ENCODE assay signal across 17 cellular contexts in genomic region chr22:25650834-25651233, GRCh38.
DNase-seq lines count a peak whose midpoint lies in the region; ATAC-seq, FAIRE-seq and TF ChIP-seq lines count a peak whose summit lies in the region.
"Had no signal": no experiment of that assay in that cellular context is flagged by ENCODE, and none has a peak within 500 bp of the region (broad histone marks: within the 10 kb centered on the region; RNA-seq: fewer than 3 reads in every experiment).

No MANE protein-coding gene starts in this region.

- intact Hi-C loops in OCI-LY7 (cut with micrococcal nuclease; ENCODE audit: unreplicated experiment), result no loop called here
- intact Hi-C loops in head of caudate nucleus (cut with DNase I), result no loop called here

- peak overlapping the region; percentile 50 for H3K4me2 ChIP-seq in OCI-LY7 (ENCODE audit: low read length)
- H3K4me2 ChIP-seq: BLaER1, neural progenitor cell had no signal

- H3K9me2 ChIP-seq in OCI-LY7 (ENCODE audit: insufficient read depth, low read length), result no peaks in the 10 kb centered on the region

- peak overlapping the region in 2 of 3 donors; percentile 63 to 84 for H3K27ac Mint-ChIP-seq in IgD-negative memory B cell
- H3K27ac Mint-ChIP-seq: neural progenitor cell had no signal

- peak overlapping the region; percentile 32; the same call in 1 of the 2 replicates for H2AFZ ChIP-seq in OCI-LY7 (ENCODE audit: low read length)
- H2AFZ ChIP-seq: neural progenitor cell had no signal

- BruUV-seq in OCI-LY7 (replicated peaks; lab: Mats Ljungman, UMichigan), result no TSS peak

- H3K9me3 ChIP-seq in OCI-LY7 (ENCODE audit: low read length), result no peaks in the 10 kb centered on the region; the same call in 1 of the 2 replicates
- H3K9me3 ChIP-seq: BLaER1, breast epithelium, tibial artery had no signal

- peaks cover 7% of the 10 kb centered on the region; the same call in 1 of the 2 replicates for H3K79me2 ChIP-seq in OCI-LY7 (ENCODE audit: insufficient read depth, low read depth, low read length)

- H3K9me3 Mint-ChIP-seq in IgD-negative memory B cell, result no peaks in the 10 kb centered on the region
- H3K9me3 Mint-ChIP-seq: neural progenitor cell; T-helper 2 cell treated with Interferon-gamma antibody and Interleukin-4, amounts not matched to agents 5 μg/mL and 100 μg/mL, for 36 hours had no signal

- POLR2A ChIA-PET in OCI-LY7 (lab: Charles Lee), result no interaction called here

- peak overlapping the region; percentile 50 for H3K27ac ChIP-seq in OCI-LY7 (ENCODE audit: low read depth, low read length, poor library complexity, severe bottlenecking)
- H3K27ac ChIP-seq: BLaER1, breast epithelium, neural progenitor cell, tibial artery had no signal

- peaks cover 17% of the 10 kb centered on the region for H3K4me1 ChIP-seq in OCI-LY7 (ENCODE audit: insufficient read depth, low read length, poor library complexity, severe bottlenecking)
- H3K4me1 ChIP-seq: breast epithelium, neural progenitor cell, tibial artery had no signal

- DNase-seq in AML-193 (lab: John Stamatoyannopoulos, UW) (peak; percentile 50 to 61), OCI-LY7 (ENCODE audit: low spot score) (peak; percentile 59), NCI-H1105 treated with DMSO at 0.1 percent for 48 hours (lab: John Stamatoyannopoulos, UW) (no peak), head of caudate nucleus (no peak), NCI-H2081 treated with DMSO at 0.1 percent for 48 hours (lab: John Stamatoyannopoulos, UW) (no peak)
- DNase-seq: 8988T; NCI-H146; NCI-H345; stimulated activated CD4-positive, alpha-beta T cell treated with anti-CD3 and anti-CD28 coated beads, Interleukin-12 subunit alpha, Interleukin-12 subunit beta, amount 100 ng/mL, for 4 hours; tibial artery had no signal

- CTCF ChIA-PET in OCI-LY7 (lab: Charles Lee; ENCODE audit: unreplicated experiment), result no interaction called here

- ATAC-seq in HG03457 (IDR thresholded peaks at IDR 0.05; ENCODE audit: unreplicated experiment), result no peak

- TF ChIP-seq CTCF in OCI-LY7 (conservative IDR thresholded peaks at IDR 0.05; ENCODE audit: low read length), result no peak

- peak overlapping the region in 3 of 4 donors; percentile 11 to 82 (median 70) for H3K4me3 Mint-ChIP-seq in IgD-negative memory B cell
- H3K4me3 Mint-ChIP-seq: neural progenitor cell; T-helper 2 cell treated with Interferon-gamma antibody and Interleukin-4, amounts not matched to agents 5 μg/mL and 100 μg/mL, for 36 hours had no signal

- H3K4me3 ChIP-seq in OCI-LY7 (ENCODE audit: low read depth, low read length, poor library complexity, severe bottlenecking), result peak overlapping the region; percentile 21
- H3K4me3 ChIP-seq: BLaER1, breast epithelium, neural progenitor cell, tibial artery had no signal

- H3K36me3 ChIP-seq in OCI-LY7 (ENCODE audit: insufficient read depth, low read length), result peaks cover 12% of the 10 kb centered on the region
- H3K36me3 ChIP-seq: breast epithelium, neural progenitor cell, tibial artery had no signal

- peaks cover 31 to 52% (median 35%) of the 10 kb centered on the region in 3 donors for H3K4me1 Mint-ChIP-seq in IgD-negative memory B cell
- H3K4me1 Mint-ChIP-seq: neural progenitor cell had no signal

- H3K36me3 Mint-ChIP-seq in IgD-negative memory B cell, result peaks cover 10% of the 10 kb centered on the region

- no peaks in the 10 kb centered on the region for H3K27me3 Mint-ChIP-seq in IgD-negative memory B cell

- FAIRE-seq in endometrium (lab: Jason Lieb, UNC), result peak; percentile 12

- H4K20me1 ChIP-seq in OCI-LY7 (ENCODE audit: insufficient read depth, low read length), result no peaks in the 10 kb centered on the region

Comparison
In these comparisons a context has a peak if more than half of its experiments do, and no peak if none do; other contexts are left out.
1. DNase-seq: peak in AML-193 (2 of 2) and OCI-LY7 (single experiment); none in NCI-H1105 treated with DMSO at 0.1 percent for 48 hours (single experiment), head of caudate nucleus (0 of 42) and NCI-H2081 treated with DMSO at 0.1 percent for 48 hours (single experiment).